Comparison of ENCODE assay signal across 1 cellular context in the genomic region with DNA sequence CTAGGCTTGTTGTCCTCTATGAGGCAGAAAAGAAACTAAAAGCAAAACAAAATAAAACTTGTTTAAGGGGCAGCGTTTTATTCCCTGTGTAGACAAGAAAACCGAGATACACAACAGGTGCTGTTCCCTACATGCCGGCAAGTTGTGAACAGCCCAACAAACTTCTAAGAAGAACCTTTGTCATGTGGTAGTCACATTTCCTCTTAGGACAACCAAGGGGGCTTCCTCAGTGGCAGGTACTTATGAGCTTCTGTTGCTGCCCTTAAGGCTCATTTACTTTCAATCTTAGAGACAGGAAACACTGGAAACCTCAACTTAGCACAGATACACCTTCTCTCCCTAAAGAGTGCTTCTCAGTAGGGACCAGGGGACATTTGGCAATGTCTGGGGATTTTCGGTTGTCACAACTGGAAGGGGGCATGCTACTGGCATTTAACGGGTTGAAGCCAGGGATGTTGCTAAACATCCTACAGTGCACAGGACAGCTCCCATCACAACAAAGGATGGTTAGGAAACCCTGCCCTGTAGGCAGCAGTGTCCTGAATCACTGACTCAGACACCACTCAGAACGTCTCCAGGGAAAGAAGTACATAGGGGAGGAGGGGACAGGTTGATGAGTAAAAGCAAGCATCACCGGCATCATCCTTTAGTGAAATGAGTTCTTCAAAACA.
TF ChIP-seq lines count a peak whose summit lies in the region.

No MANE protein-coding gene starts in this region.

TF ChIP-seq in GM12878, 131 proteins besides CTCF, POLR2A, EP300 and RAD21 (continued from another document):
- TF ChIP-seq, protein P1, sequence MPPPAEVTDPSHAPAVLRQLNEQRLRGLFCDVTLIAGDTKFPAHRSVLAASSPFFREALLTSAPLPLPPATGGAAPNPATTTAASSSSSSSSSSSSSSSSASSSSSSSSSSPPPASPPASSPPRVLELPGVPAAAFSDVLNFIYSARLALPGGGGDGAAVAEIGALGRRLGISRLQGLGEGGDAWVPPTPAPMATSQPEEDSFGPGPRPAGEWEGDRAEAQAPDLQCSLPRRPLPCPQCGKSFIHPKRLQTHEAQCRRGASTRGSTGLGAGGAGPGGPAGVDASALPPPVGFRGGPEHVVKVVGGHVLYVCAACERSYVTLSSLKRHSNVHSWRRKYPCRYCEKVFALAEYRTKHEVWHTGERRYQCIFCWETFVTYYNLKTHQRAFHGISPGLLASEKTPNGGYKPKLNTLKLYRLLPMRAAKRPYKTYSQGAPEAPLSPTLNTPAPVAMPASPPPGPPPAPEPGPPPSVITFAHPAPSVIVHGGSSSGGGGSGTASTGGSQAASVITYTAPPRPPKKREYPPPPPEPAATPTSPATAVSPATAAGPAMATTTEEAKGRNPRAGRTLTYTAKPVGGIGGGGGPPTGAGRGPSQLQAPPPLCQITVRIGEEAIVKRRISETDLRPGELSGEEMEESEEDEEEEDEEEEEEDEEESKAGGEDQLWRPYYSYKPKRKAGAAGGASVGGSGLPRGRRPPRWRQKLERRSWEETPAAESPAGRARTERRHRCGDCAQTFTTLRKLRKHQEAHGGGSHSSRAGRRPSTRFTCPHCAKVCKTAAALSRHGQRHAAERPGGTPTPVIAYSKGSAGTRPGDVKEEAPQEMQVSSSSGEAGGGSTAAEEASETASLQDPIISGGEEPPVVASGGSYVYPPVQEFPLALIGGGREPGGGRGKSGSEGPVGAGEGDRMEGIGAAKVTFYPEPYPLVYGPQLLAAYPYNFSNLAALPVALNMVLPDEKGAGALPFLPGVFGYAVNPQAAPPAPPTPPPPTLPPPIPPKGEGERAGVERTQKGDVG (CRISPR knock-in tag; IDR thresholded peaks at IDR 0.05): no peak
- TF ChIP-seq MEF2B (IDR thresholded peaks at IDR 0.05; ENCODE audit: partially characterized antibody, poor library complexity, severe bottlenecking) (peak; percentile 48), CBX5 (IDR thresholded peaks at IDR 0.05; ENCODE audit: low read depth) (no peak), CREB1 (IDR thresholded peaks at IDR 0.05; ENCODE audit: low read depth) (no peak), RB1 (IDR thresholded peaks at IDR 0.05; ENCODE audit: borderline replicate concordance) (no peak), ATF7 (IDR thresholded peaks at IDR 0.05; ENCODE audit: low read depth) (no peak), SP1 (IDR thresholded peaks at IDR 0.05; ENCODE audit: low read depth, low read length) (no peak), IRF4 (IDR thresholded peaks at IDR 0.05; ENCODE audit: low read depth, low read length) (0 out of 2 replicates have a peak, but pooled peaks have one; percentile 8), PAX5 (IDR thresholded peaks at IDR 0.05; ENCODE audit: borderline replicate concordance, low read depth, low read length) (no peak), NR2C2 (IDR thresholded peaks at IDR 0.05; ENCODE audit: borderline replicate concordance, control insufficient read depth, insufficient read length, low read depth) (no peak), SPI1 (IDR thresholded peaks at IDR 0.05; ENCODE audit: borderline replicate concordance, insufficient read depth, low read depth, low read length) (peak; percentile 20; the same call in 1 of the 2 replicates), EED (IDR thresholded peaks at IDR 0.05; ENCODE audit: low read depth) (no peak; the same call in 1 of the 2 replicates), DPF2 (IDR thresholded peaks at IDR 0.05) (no peak), NBN (IDR thresholded peaks at IDR 0.05) (no peak), TAF1 (IDR thresholded peaks at IDR 0.05; ENCODE audit: borderline replicate concordance, low read depth, low read length) (no peak), SMARCA5 (IDR thresholded peaks at IDR 0.05) (no peak), IKZF1 (conservative IDR thresholded peaks at IDR 0.05) (peak; percentile 52), ZNF207 (IDR thresholded peaks at IDR 0.05; ENCODE audit: borderline replicate concordance) (no peak), ZNF622 (IDR thresholded peaks at IDR 0.05) (no peak), EZH2 (IDR thresholded peaks at IDR 0.05; ENCODE audit: borderline replicate concordance, control insufficient read depth, low read depth, low read length) (no peak), KDM1A (IDR thresholded peaks at IDR 0.05; ENCODE audit: borderline replicate concordance) (no peak)
- TF ChIP-seq, protein P2, sequence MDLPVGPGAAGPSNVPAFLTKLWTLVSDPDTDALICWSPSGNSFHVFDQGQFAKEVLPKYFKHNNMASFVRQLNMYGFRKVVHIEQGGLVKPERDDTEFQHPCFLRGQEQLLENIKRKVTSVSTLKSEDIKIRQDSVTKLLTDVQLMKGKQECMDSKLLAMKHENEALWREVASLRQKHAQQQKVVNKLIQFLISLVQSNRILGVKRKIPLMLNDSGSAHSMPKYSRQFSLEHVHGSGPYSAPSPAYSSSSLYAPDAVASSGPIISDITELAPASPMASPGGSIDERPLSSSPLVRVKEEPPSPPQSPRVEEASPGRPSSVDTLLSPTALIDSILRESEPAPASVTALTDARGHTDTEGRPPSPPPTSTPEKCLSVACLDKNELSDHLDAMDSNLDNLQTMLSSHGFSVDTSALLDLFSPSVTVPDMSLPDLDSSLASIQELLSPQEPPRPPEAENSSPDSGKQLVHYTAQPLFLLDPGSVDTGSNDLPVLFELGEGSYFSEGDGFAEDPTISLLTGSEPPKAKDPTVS (IDR thresholded peaks at IDR 0.05; ENCODE audit: low read depth, low read length): no peak
- TF ChIP-seq, protein P3, sequence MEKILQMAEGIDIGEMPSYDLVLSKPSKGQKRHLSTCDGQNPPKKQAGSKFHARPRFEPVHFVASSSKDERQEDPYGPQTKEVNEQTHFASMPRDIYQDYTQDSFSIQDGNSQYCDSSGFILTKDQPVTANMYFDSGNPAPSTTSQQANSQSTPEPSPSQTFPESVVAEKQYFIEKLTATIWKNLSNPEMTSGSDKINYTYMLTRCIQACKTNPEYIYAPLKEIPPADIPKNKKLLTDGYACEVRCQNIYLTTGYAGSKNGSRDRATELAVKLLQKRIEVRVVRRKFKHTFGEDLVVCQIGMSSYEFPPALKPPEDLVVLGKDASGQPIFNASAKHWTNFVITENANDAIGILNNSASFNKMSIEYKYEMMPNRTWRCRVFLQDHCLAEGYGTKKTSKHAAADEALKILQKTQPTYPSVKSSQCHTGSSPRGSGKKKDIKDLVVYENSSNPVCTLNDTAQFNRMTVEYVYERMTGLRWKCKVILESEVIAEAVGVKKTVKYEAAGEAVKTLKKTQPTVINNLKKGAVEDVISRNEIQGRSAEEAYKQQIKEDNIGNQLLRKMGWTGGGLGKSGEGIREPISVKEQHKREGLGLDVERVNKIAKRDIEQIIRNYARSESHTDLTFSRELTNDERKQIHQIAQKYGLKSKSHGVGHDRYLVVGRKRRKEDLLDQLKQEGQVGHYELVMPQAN (conservative IDR thresholded peaks at IDR 0.05): no peak
- TF ChIP-seq, protein P4, sequence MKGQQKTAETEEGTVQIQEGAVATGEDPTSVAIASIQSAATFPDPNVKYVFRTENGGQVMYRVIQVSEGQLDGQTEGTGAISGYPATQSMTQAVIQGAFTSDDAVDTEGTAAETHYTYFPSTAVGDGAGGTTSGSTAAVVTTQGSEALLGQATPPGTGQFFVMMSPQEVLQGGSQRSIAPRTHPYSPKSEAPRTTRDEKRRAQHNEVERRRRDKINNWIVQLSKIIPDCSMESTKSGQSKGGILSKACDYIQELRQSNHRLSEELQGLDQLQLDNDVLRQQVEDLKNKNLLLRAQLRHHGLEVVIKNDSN (IDR thresholded peaks at IDR 0.05; ENCODE audit: borderline replicate concordance, extremely low read length, insufficient read depth, low read depth, low read length): no peak
- TF ChIP-seq, protein P5, sequence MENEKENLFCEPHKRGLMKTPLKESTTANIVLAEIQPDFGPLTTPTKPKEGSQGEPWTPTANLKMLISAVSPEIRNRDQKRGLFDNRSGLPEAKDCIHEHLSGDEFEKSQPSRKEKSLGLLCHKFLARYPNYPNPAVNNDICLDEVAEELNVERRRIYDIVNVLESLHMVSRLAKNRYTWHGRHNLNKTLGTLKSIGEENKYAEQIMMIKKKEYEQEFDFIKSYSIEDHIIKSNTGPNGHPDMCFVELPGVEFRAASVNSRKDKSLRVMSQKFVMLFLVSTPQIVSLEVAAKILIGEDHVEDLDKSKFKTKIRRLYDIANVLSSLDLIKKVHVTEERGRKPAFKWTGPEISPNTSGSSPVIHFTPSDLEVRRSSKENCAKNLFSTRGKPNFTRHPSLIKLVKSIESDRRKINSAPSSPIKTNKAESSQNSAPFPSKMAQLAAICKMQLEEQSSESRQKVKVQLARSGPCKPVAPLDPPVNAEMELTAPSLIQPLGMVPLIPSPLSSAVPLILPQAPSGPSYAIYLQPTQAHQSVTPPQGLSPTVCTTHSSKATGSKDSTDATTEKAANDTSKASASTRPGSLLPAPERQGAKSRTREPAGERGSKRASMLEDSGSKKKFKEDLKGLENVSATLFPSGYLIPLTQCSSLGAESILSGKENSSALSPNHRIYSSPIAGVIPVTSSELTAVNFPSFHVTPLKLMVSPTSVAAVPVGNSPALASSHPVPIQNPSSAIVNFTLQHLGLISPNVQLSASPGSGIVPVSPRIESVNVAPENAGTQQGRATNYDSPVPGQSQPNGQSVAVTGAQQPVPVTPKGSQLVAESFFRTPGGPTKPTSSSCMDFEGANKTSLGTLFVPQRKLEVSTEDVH (IDR thresholded peaks at IDR 0.05; ENCODE audit: low read depth, partially characterized antibody): no peak
- TF ChIP-seq, protein P6, sequence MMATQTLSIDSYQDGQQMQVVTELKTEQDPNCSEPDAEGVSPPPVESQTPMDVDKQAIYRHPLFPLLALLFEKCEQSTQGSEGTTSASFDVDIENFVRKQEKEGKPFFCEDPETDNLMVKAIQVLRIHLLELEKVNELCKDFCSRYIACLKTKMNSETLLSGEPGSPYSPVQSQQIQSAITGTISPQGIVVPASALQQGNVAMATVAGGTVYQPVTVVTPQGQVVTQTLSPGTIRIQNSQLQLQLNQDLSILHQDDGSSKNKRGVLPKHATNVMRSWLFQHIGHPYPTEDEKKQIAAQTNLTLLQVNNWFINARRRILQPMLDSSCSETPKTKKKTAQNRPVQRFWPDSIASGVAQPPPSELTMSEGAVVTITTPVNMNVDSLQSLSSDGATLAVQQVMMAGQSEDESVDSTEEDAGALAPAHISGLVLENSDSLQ (IDR thresholded peaks at IDR 0.05): no peak
- TF ChIP-seq, protein P7, sequence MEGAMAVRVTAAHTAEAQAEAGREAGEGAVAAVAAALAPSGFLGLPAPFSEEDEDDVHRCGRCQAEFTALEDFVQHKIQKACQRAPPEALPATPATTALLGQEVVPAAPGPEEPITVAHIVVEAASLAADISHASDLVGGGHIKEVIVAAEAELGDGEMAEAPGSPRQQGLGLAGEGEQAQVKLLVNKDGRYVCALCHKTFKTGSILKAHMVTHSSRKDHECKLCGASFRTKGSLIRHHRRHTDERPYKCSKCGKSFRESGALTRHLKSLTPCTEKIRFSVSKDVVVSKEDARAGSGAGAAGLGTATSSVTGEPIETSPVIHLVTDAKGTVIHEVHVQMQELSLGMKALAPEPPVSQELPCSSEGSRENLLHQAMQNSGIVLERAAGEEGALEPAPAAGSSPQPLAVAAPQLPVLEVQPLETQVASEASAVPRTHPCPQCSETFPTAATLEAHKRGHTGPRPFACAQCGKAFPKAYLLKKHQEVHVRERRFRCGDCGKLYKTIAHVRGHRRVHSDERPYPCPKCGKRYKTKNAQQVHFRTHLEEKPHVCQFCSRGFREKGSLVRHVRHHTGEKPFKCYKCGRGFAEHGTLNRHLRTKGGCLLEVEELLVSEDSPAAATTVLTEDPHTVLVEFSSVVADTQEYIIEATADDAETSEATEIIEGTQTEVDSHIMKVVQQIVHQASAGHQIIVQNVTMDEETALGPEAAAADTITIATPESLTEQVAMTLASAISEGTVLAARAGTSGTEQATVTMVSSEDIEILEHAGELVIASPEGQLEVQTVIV (IDR thresholded peaks at IDR 0.05; ENCODE audit: borderline replicate concordance, partially characterized antibody): no peak
